ENCODE assay signal across 1 cellular context in genomic region chr13:73989244-73989843, GRCh38.
TF ChIP-seq lines count a peak whose summit lies in the region.

No MANE protein-coding gene starts in this region.

TF ChIP-seq in IMR-90, 13 proteins besides CTCF, POLR2A, EP300 and RAD21:
- no peak for TF ChIP-seq MAFK (IDR thresholded peaks at IDR 0.05; ENCODE audit: low read depth, low read length)
- TF ChIP-seq CEBPB (IDR thresholded peaks at IDR 0.05; ENCODE audit: low read depth, low read length), result no peak
- no peak for TF ChIP-seq RCOR1 (IDR thresholded peaks at IDR 0.05; ENCODE audit: insufficient replicate concordance, low read length)
- no peak for TF ChIP-seq SMC3 (IDR thresholded peaks at IDR 0.05; ENCODE audit: low read depth, low read length)
- no peak for TF ChIP-seq BHLHE40 (IDR thresholded peaks at IDR 0.05; ENCODE audit: low read depth, low read length)
- TF ChIP-seq, protein P1, sequence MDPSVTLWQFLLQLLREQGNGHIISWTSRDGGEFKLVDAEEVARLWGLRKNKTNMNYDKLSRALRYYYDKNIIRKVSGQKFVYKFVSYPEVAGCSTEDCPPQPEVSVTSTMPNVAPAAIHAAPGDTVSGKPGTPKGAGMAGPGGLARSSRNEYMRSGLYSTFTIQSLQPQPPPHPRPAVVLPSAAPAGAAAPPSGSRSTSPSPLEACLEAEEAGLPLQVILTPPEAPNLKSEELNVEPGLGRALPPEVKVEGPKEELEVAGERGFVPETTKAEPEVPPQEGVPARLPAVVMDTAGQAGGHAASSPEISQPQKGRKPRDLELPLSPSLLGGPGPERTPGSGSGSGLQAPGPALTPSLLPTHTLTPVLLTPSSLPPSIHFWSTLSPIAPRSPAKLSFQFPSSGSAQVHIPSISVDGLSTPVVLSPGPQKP (IDR thresholded peaks at IDR 0.05; ENCODE audit: borderline replicate concordance, low read depth, low read length), result no peak
- no peak for TF ChIP-seq NFE2L2 (IDR thresholded peaks at IDR 0.05; ENCODE audit: low read depth, low read length)
- no peak for TF ChIP-seq MAZ (IDR thresholded peaks at IDR 0.05; ENCODE audit: borderline replicate concordance, low read depth, low read length)
- no peak for TF ChIP-seq CHD1 (IDR thresholded peaks at IDR 0.05; ENCODE audit: low read depth, low read length)
- no peak for TF ChIP-seq RFX5 (IDR thresholded peaks at IDR 0.05; ENCODE audit: low read depth, low read length)
- no peak for TF ChIP-seq USF2 (IDR thresholded peaks at IDR 0.05; ENCODE audit: low read depth, low read length)
